Comparison of ENCODE assay signal across 10 cellular contexts in genomic region chr17:38693700-38694329, GRCh38. TPM values are rescaled to one million over a fixed set of nuclear protein-coding genes. Genes with fewer than 3 reads are reported as not detected.
DNase-seq lines count a peak whose midpoint lies in the region; ATAC-seq and TF ChIP-seq lines count a peak whose summit lies in the region.
"Had no signal": no experiment of that assay in that cellular context is flagged by ENCODE, and none has a peak within 500 bp of the region (broad histone marks: within the 10 kb centered on the region; RNA-seq: fewer than 3 reads in every experiment).

No MANE protein-coding gene starts in this region.

- DNase-seq in activated naive CD4-positive, alpha-beta T cell treated with anti-CD3 and anti-CD28 coated beads, Interleukin-2, amount 10 ng/mL, durations not matched to agents 7 days and 5 days, result no peak
- no peak for DNase-seq in activated naive CD4-positive, alpha-beta T cell treated with anti-CD3 and anti-CD28 coated beads, Interleukin-2, amount 50 U/mL, for 16 hours
- DNase-seq in fibroblast of peridontal ligament (ENCODE audit: extremely low read depth) (peak; percentile 84), vagina (ENCODE audit: extremely low spot score in 2 of 2) (peak in 1 of 2 donors; percentile 92), epidermal melanocyte (ENCODE audit: insufficient read length, low spot score) (no peak), UCSD-AML1 (lab: John Stamatoyannopoulos, UW; ENCODE audit: unreplicated experiment) (no peak)

- H3K27ac ChIP-seq in muscle layer of colon (ENCODE audit: low read depth, low read length) (peak overlapping the region; percentile 92), vagina (peak overlapping the region; percentile 73)

- CTCF ChIA-PET in activated naive CD4-positive, alpha-beta T cell treated with anti-CD3 and anti-CD28 coated beads, Interleukin-2, amount 10 ng/mL, durations not matched to agents 7 days and 5 days (lab: Charles Lee), result interaction anchor here (1.9 to 2.0 kb wide), 2 partner anchors 16 to 38 kb away, joined by 5 to 6 read pairs; no protein-coding TSS in a partner anchor

- H3K36me3 ChIP-seq in muscle layer of colon (ENCODE audit: insufficient read depth, low read length) (no peaks in the 10 kb centered on the region), vagina (no peaks in the 10 kb centered on the region)

- peak overlapping the region in 1 of 2 donors; percentile 29 for H3K4me3 ChIP-seq in muscle layer of colon (ENCODE audit: low read depth in 1 of 2, low read length in 2 of 2)
- no peak overlapping the region for H3K4me3 ChIP-seq in vagina
- H3K4me3 ChIP-seq: GM12878 had no signal

- TF ChIP-seq POLR2A in vagina (IDR thresholded peaks at IDR 0.05), result no peak

- peak overlapping the region; percentile 6 for H3K27ac Mint-ChIP-seq in activated naive CD4-positive, alpha-beta T cell treated with anti-CD3 and anti-CD28 coated beads, Interleukin-2, amount 10 ng/mL, durations not matched to agents 7 days and 5 days
- H3K27ac Mint-ChIP-seq: activated T-helper 17 cell treated with anti-CD3 and anti-CD28 coated beads, Interleukin-2, amount 50 U/mL, for 72 hours had no signal

- H3K27me3 ChIP-seq in muscle layer of colon (ENCODE audit: control insufficient read depth in 1 of 2, insufficient read depth in 2 of 2, low read length in 2 of 2), result no peaks in the 10 kb centered on the region
- H3K27me3 ChIP-seq in vagina, result no peaks in the 10 kb centered on the region

- no peak overlapping the region for H3K4me3 Mint-ChIP-seq in activated naive CD4-positive, alpha-beta T cell treated with anti-CD3 and anti-CD28 coated beads, Interleukin-2, amount 10 ng/mL, durations not matched to agents 7 days and 5 days
- H3K4me3 Mint-ChIP-seq: activated T-helper 17 cell treated with anti-CD3 and anti-CD28 coated beads, Interleukin-2, amount 50 U/mL, for 72 hours had no signal

- H3K4me1 Mint-ChIP-seq in activated naive CD4-positive, alpha-beta T cell treated with anti-CD3 and anti-CD28 coated beads, Interleukin-2, amount 10 ng/mL, durations not matched to agents 7 days and 5 days, result peaks cover 20% of the 10 kb centered on the region

- peaks cover 39% of the 10 kb centered on the region for H3K27me3 Mint-ChIP-seq in activated naive CD4-positive, alpha-beta T cell treated with anti-CD3 and anti-CD28 coated beads, Interleukin-2, amount 10 ng/mL, durations not matched to agents 7 days and 5 days
- H3K27me3 Mint-ChIP-seq: activated T-helper 17 cell treated with anti-CD3 and anti-CD28 coated beads, Interleukin-2, amount 50 U/mL, for 72 hours had no signal

- H3K4me1 ChIP-seq in muscle layer of colon (ENCODE audit: insufficient read depth, low read length), result peaks cover 16% of the 10 kb centered on the region
- H3K4me1 ChIP-seq in vagina, result peaks cover 14% of the 10 kb centered on the region

- intact Hi-C loops in vagina (cut with DNase I), result loop anchor here (5.0 kb wide), 1 partner anchor 38 kb away; the partner anchor contains the start of gene CISD3

- H3K9me3 Mint-ChIP-seq in activated naive CD4-positive, alpha-beta T cell treated with anti-CD3 and anti-CD28 coated beads, Interleukin-2, amount 10 ng/mL, durations not matched to agents 7 days and 5 days, result no peaks in the 10 kb centered on the region
- H3K9me3 Mint-ChIP-seq: activated T-helper 17 cell treated with anti-CD3 and anti-CD28 coated beads, Interleukin-2, amount 50 U/mL, for 72 hours had no signal

- H3K9ac ChIP-seq in muscle layer of colon (ENCODE audit: low read length), result peak overlapping the region; percentile 50

- no peak for TF ChIP-seq CTCF in vagina (IDR thresholded peaks at IDR 0.05)

- no peaks in the 10 kb centered on the region for H3K36me3 Mint-ChIP-seq in activated naive CD4-positive, alpha-beta T cell treated with anti-CD3 and anti-CD28 coated beads, Interleukin-2, amount 10 ng/mL, durations not matched to agents 7 days and 5 days

- H3K9me3 ChIP-seq in muscle layer of colon (ENCODE audit: low read length) (no peaks in the 10 kb centered on the region), vagina (no peaks in the 10 kb centered on the region)

- no peak for ATAC-seq in HG02970 (IDR thresholded peaks at IDR 0.05; ENCODE audit: low FRiP score, unreplicated experiment)
- ATAC-seq: activated T-helper 17 cell treated with anti-CD3 and anti-CD28 coated beads, Interleukin-2, amount 50 U/mL, for 72 hours; GM12878 had no signal

RNA-seq across cellular contexts. Expression of gene MLLT6, which starts 11.3 kb away (rescaled TPM):
- 70.2 TPM for total RNA-seq in vagina

RNA-seq across cellular contexts. Expression of gene EPOP, which starts 19.1 kb away (rescaled TPM):
- total RNA-seq in vagina, result 0.98 TPM

RNA-seq across cellular contexts. Expression of gene CISD3, which starts 36.3 kb away (rescaled TPM):
- 12.8 TPM for total RNA-seq in vagina

RNA-seq across cellular contexts. Expression of gene PCGF2, which starts 54.3 kb away (rescaled TPM):
- total RNA-seq in vagina, result 25.8 TPM

RNA-seq across cellular contexts. Expression of gene PSMB3, which starts 58.7 kb away (rescaled TPM):
- 193 TPM for total RNA-seq in vagina
